ENCODE assay signal across 7 cellular contexts in genomic region chr14:83441801-83442200, GRCh38.
"Had no signal": no experiment of that assay in that cellular context is flagged by ENCODE, and none has a peak within 500 bp of the region (broad histone marks: within the 10 kb centered on the region; RNA-seq: fewer than 3 reads in every experiment).

No MANE protein-coding gene starts in this region.

- FAIRE-seq: H54, HepG2 had no signal

- H2AFZ ChIP-seq: GM23248 had no signal

- H3K27ac ChIP-seq: GM23248, HL-60 had no signal

- H3K4me3 ChIP-seq: GM23248 had no signal

- H3K9ac ChIP-seq: GM23248 had no signal

- DNase-seq: GM23248, GOT3, H9, HCEC 1CT had no signal
